1 cellular context compared by ENCODE assay signal in the genomic region with DNA sequence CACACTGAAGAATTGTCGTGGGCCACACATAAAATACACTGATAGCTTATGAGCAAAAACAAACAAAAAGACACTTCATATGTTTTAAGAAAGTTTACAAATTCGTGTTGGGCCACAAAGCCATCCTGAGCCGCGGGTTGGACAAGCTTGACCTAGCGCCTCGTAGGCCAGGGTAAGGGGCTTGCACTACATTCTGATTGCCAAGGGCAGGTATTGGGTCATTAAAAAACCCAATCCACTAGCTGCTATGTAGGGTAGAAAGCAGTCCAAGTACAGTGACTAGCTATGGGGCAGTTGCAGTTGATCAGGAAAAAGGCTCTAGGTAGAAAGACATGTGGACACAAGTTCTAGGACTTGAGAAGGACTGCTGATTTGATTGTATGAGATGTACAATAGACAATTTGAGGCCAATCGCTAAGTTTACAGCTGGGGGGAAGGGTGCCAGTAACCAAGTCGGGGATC.
TF ChIP-seq lines count a peak whose summit lies in the region.

No MANE protein-coding gene starts in this region.

TF ChIP-seq in HepG2, 621 proteins besides CTCF, POLR2A, EP300 and RAD21:
- no peak for TF ChIP-seq SMAD9 (CRISPR knock-in tag; IDR thresholded peaks at IDR 0.05)
- TF ChIP-seq, protein P1, sequence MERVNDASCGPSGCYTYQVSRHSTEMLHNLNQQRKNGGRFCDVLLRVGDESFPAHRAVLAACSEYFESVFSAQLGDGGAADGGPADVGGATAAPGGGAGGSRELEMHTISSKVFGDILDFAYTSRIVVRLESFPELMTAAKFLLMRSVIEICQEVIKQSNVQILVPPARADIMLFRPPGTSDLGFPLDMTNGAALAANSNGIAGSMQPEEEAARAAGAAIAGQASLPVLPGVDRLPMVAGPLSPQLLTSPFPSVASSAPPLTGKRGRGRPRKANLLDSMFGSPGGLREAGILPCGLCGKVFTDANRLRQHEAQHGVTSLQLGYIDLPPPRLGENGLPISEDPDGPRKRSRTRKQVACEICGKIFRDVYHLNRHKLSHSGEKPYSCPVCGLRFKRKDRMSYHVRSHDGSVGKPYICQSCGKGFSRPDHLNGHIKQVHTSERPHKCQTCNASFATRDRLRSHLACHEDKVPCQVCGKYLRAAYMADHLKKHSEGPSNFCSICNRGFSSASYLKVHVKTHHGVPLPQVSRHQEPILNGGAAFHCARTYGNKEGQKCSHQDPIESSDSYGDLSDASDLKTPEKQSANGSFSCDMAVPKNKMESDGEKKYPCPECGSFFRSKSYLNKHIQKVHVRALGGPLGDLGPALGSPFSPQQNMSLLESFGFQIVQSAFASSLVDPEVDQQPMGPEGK (CRISPR knock-in tag; IDR thresholded peaks at IDR 0.05): no peak
- TF ChIP-seq MZF1 (CRISPR knock-in tag; IDR thresholded peaks at IDR 0.05; ENCODE audit: borderline replicate concordance): no peak
- no peak for TF ChIP-seq BORCS8-MEF2B (CRISPR knock-in tag; IDR thresholded peaks at IDR 0.05)
- TF ChIP-seq POLR2AphosphoS5 (IDR thresholded peaks at IDR 0.05; ENCODE audit: low read depth, low read length): peak; percentile 58
- TF ChIP-seq, protein P2, sequence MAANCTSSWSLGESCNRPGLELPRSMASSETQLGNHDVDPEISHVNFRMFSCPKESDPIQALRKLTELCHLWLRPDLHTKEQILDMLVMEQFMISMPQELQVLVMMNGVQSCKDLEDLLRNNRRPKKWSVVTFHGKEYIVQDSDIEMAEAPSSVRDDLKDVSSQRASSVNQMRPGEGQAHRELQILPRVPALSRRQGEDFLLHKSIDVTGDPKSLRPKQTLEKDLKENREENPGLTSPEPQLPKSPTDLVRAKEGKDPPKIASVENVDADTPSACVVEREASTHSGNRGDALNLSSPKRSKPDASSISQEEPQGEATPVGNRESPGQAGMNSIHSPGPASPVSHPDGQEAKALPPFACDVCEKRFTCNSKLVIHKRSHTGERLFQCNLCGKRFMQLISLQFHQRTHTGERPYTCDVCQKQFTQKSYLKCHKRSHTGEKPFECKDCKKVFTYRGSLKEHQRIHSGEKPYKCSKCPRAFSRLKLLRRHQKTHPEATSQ (CRISPR knock-in tag; IDR thresholded peaks at IDR 0.05; ENCODE audit: borderline replicate concordance): no peak
- no peak for TF ChIP-seq ZSCAN20 (CRISPR knock-in tag; IDR thresholded peaks at IDR 0.05; ENCODE audit: borderline replicate concordance)
- no peak for TF ChIP-seq PITX1 (CRISPR knock-in tag; IDR thresholded peaks at IDR 0.05)
- TF ChIP-seq ZNF567 (CRISPR knock-in tag; IDR thresholded peaks at IDR 0.05; ENCODE audit: borderline replicate concordance): no peak
- TF ChIP-seq POLR2G (IDR thresholded peaks at IDR 0.05; ENCODE audit: low read depth, low read length): peak; percentile 71
- peak; percentile 70; the same call in 1 of the 2 replicates for TF ChIP-seq PAF1 (CRISPR knock-in tag; IDR thresholded peaks at IDR 0.05)
- TF ChIP-seq TBX2 (CRISPR knock-in tag; IDR thresholded peaks at IDR 0.05; ENCODE audit: borderline replicate concordance): no peak
- TF ChIP-seq MLLT10 (CRISPR knock-in tag; IDR thresholded peaks at IDR 0.05): no peak
- 0 out of 2 replicates have a peak, but pooled peaks have one; percentile 26 for TF ChIP-seq KDM2A (CRISPR knock-in tag; IDR thresholded peaks at IDR 0.05; ENCODE audit: borderline replicate concordance, low read depth)
- TF ChIP-seq MBD4 (IDR thresholded peaks at IDR 0.05; ENCODE audit: borderline replicate concordance, low read length): 0 out of 2 replicates have a peak, but pooled peaks have one; percentile 21
